Comparison of ENCODE assay signal across 10 cellular contexts in the genomic region with DNA sequence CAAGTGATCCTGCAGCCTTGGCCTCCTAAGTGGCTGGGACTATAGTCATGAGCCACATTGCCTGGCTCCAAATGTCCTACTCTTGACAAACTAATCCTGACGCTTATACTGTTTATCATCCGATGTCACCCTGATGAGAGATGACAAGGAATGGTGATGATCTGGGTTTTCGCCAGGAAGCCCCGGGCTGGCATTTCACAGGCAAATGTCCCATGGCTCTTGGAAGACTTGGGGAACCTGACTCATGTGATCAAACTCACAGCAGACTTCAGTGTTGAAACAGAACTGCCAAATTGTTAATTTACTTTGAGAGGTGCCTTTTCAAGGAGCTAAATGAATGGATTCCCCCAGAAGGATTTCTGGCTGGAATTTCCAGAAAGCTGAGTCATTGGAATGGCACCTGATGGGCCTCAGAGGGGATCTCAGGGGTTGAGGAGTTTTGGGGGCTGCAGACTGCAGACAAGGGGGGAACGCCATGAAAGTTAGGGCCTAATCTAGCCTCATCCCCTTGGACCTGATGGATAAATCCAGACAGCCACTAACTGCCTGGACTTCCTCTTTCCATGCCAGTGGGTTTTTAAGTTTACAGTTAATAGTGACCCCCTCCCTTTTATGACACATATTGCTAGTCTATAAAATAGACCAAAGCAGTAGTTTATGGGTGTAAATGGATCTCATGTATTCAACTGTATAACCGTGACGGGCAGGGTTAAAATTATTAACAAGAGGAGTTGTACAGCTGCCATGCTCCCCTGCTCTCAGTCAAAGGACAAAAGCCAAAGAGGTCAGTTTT.
A peak's percentile ranks its signal among the peaks of the same experiment; 100 is the strongest.
DNase-seq lines count a peak whose midpoint lies in the region; TF ChIP-seq lines count a peak whose summit lies in the region.
"Had no signal": no experiment of that assay in that cellular context is flagged by ENCODE, and none has a peak within 500 bp of the region (broad histone marks: within the 10 kb centered on the region; RNA-seq: fewer than 3 reads in every experiment).

No MANE protein-coding gene starts in this region.

- TF ChIP-seq CTCF in progenitor cell of endocrine pancreas (IDR thresholded peaks at IDR 0.05; ENCODE audit: unreplicated experiment), result no peak

- H3K9me3 Mint-ChIP-seq in progenitor cell of endocrine pancreas (ENCODE audit: low read depth), result peaks cover 3% of the 10 kb centered on the region

- peaks cover 3% of the 10 kb centered on the region for H3K4me1 Mint-ChIP-seq in progenitor cell of endocrine pancreas (ENCODE audit: low read depth)

- H3K27me3 Mint-ChIP-seq in progenitor cell of endocrine pancreas, result no peaks in the 10 kb centered on the region

- peak overlapping the region; percentile 39 for H3K27ac Mint-ChIP-seq in progenitor cell of endocrine pancreas

- H3K36me3 Mint-ChIP-seq in progenitor cell of endocrine pancreas (ENCODE audit: insufficient read depth), result no peaks in the 10 kb centered on the region

- peak; percentile 13 for DNase-seq in HK-2 (ENCODE audit: unreplicated experiment)
- peak; percentile 71 for DNase-seq in RPMI7951 (ENCODE audit: low read depth)
- DNase-seq in glomerular visceral epithelial cell (ENCODE audit: extremely low spot score), result peak; percentile 61
- no peak for DNase-seq in progenitor cell of endocrine pancreas (ENCODE audit: low spot score, unreplicated experiment)
- DNase-seq in RPMI8226, result no peak
- no peak for DNase-seq in NCI-H1930 (lab: John Stamatoyannopoulos, UW)
- no peak for DNase-seq in NCI-H146 (lab: John Stamatoyannopoulos, UW)
- DNase-seq: COR-L47; NCI-H524 treated with DMSO at 0.1 percent for 48 hours; stimulated activated CD4-positive, alpha-beta T cell treated with anti-CD3 and anti-CD28 coated beads, Interleukin-4, amount 100 ng/mL, for 4 hours had no signal

- H3K4me3 Mint-ChIP-seq in progenitor cell of endocrine pancreas (ENCODE audit: low read depth), result no peak overlapping the region

Comparison
In these comparisons a context has a peak if more than half of its experiments do, and no peak if none do; other contexts are left out.
1. DNase-seq: peak in HK-2 (single experiment), RPMI7951 (single experiment) and glomerular visceral epithelial cell (single experiment); none in progenitor cell of endocrine pancreas (single experiment), RPMI8226 (single experiment), NCI-H1930 (0 of 2) and NCI-H146 (single experiment).